8 cellular contexts compared by ENCODE assay signal in the genomic region with DNA sequence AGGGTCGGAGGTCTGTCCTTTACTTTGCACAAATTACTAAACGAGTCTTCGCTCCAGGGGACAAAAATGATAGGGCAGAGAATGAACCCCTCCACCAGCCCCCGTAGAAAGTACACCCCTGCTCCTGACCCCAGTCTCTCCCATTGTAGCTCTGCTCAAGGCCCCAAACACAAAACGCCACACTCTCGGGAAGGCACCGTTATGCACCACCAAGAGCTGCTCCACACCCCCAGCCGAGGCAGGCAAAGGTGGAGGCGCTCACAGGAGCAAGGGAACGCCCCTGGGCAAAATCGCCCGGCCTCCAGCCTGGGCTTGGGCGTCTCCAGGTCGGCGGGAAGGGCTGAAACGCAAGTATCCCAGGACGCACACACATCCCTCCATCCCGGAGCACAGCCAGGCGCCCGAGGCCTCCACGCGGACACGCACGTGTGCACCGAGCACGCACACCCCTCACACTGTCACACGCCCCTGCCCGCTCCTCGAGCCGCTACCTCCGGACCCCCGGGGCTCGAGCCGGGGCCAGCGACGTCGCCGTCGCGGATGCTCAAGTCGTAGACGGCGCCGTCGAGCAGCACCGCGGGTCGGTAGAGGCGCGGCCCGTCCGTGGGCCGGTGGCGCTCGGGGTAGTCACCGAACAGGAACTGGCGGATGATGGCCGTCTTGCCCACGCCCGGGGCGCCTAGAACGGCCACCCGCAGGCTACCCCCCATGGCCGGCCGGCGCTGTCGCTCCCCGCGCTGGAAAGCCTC. TPM values are rescaled to one million over a fixed set of nuclear protein-coding genes. Genes with fewer than 3 reads are reported as not detected.
DNase-seq lines count a peak whose midpoint lies in the region; ATAC-seq and TF ChIP-seq lines count a peak whose summit lies in the region.

No MANE protein-coding gene starts in this region.

- peaks cover 43 to 63% (median 56%) of the 10 kb centered on the region in 3 donors for H3K27me3 Mint-ChIP-seq in CD14-positive monocyte (ENCODE audit: low read depth in 3 of 3)
- H3K27me3 Mint-ChIP-seq in HFFc6 (ENCODE audit: insufficient read depth), result peaks cover 21% of the 10 kb centered on the region
- peaks cover 15 to 49% (median 30%) of the 10 kb centered on the region in 5 donors for H3K27me3 Mint-ChIP-seq in naive thymus-derived CD8-positive, alpha-beta T cell

- 13% methylated on average over 26 of the region's 69 CpGs for WGBS in mammary epithelial cell (ENCODE audit: low coverage, missing lambda C conversion rate)

- H4K20me1 ChIP-seq in mammary epithelial cell (ENCODE audit: insufficient read depth, low read length), result no peaks in the 10 kb centered on the region

- TF ChIP-seq CTCF in CD14-positive monocyte (IDR thresholded peaks at IDR 0.05) (no peak), HFFc6 (IDR thresholded peaks at IDR 0.05) (no peak), mammary epithelial cell (conservative IDR thresholded peaks at IDR 0.05 in 1 of 2, IDR thresholded peaks at IDR 0.05 in 1 of 2; ENCODE audit: extremely low read depth in 1 of 2, insufficient read depth in 1 of 2, low read depth in 1 of 2, low read length in 2 of 2) (no peak)

- no peak overlapping the region for H2AFZ ChIP-seq in mammary epithelial cell (ENCODE audit: low read depth, low read length)

- H3K9ac ChIP-seq in mammary epithelial cell (ENCODE audit: insufficient read depth, low read length), result no peak overlapping the region

- H3K4me3 Mint-ChIP-seq in CD14-positive monocyte (peak overlapping the region; percentile 64 to 84), HFFc6 (peak overlapping the region; percentile 59)
- H3K4me3 Mint-ChIP-seq in naive thymus-derived CD8-positive, alpha-beta T cell, result peak overlapping the region; percentile 16 to 83 (median 66)

- peaks cover 2% of the 10 kb centered on the region for H3K36me3 ChIP-seq in mammary epithelial cell (ENCODE audit: insufficient read depth, low read length)

- H3K79me2 ChIP-seq in mammary epithelial cell (ENCODE audit: insufficient read depth, low read length), result peaks cover 9% of the 10 kb centered on the region

- DNase-seq in CD14-positive monocyte (ENCODE audit: low spot score) (no peak), HFFc6 (no peak), mammary epithelial cell (peak; percentile 27), mucosa of gallbladder (ENCODE audit: low spot score) (no peak), NCI-H1105 (lab: John Stamatoyannopoulos, UW) (no peak), NCI-H1436 treated with DMSO at 0.1 percent for 48 hours (lab: John Stamatoyannopoulos, UW) (no peak), COR-L47 (lab: John Stamatoyannopoulos, UW) (no peak)
- DNase-seq in naive thymus-derived CD8-positive, alpha-beta T cell, result no peak

- H3K4me3 ChIP-seq in mammary epithelial cell (replicated peaks in 1 of 3; ENCODE audit: insufficient read depth in 1 of 3, low read depth in 2 of 3, low read length in 3 of 3), result no peak overlapping the region

- H3K36me3 Mint-ChIP-seq in CD14-positive monocyte (peaks cover 16 to 19% of the 10 kb centered on the region in 2 donors), HFFc6 (ENCODE audit: low read depth) (peaks cover 4% of the 10 kb centered on the region; the same call in 1 of the 2 replicates)
- no peaks in the 10 kb centered on the region for H3K36me3 Mint-ChIP-seq in naive thymus-derived CD8-positive, alpha-beta T cell

- POLR2A ChIA-PET in naive thymus-derived CD8-positive, alpha-beta T cell (lab: Charles Lee), result no interaction called here

- H3K27ac Mint-ChIP-seq in CD14-positive monocyte (peak overlapping the region in 4 of 7 donors; percentile 13 to 80 (median 60)), HFFc6 (no peak overlapping the region)
- peak overlapping the region in 1 of 10 donors; percentile 46 for H3K27ac Mint-ChIP-seq in naive thymus-derived CD8-positive, alpha-beta T cell

- H3K9me3 ChIP-seq in mammary epithelial cell (replicated peaks; ENCODE audit: insufficient read depth, low read length), result no peaks in the 10 kb centered on the region

- in situ Hi-C loops in mammary epithelial cell (cut with MboI; ENCODE audit: low sequenced_read_pairs in 2 of 2), result no loop called here

- intact Hi-C loops in CD14-positive monocyte (cut with micrococcal nuclease), result loop anchor here in 1 of 2 donors (5.0 kb wide), 1 partner anchor 73 kb away; a partner anchor contains a TSS
- intact Hi-C loops in mammary epithelial cell (cut with micrococcal nuclease), result no loop called here

- H3K27ac ChIP-seq in mammary epithelial cell (ENCODE audit: insufficient read depth, low read depth, low read length), result no peak overlapping the region

- BruUV-seq in mammary epithelial cell (replicated peaks; lab: Mats Ljungman, UMichigan), result no TSS peak

- H3K4me1 ChIP-seq in mammary epithelial cell (ENCODE audit: insufficient read depth, low read length), result peaks cover 26% of the 10 kb centered on the region

- ATAC-seq in naive thymus-derived CD8-positive, alpha-beta T cell, result peak in 1 of 2 donors; percentile 17

- H3K27me3 ChIP-seq in mammary epithelial cell (ENCODE audit: insufficient read depth, low read length), result peaks cover 10% of the 10 kb centered on the region

- H3K9me3 Mint-ChIP-seq in CD14-positive monocyte, result peaks cover 4 to 36% (median 24%) of the 10 kb centered on the region in 7 donors
- no peaks in the 10 kb centered on the region for H3K9me3 Mint-ChIP-seq in HFFc6
- H3K9me3 Mint-ChIP-seq in naive thymus-derived CD8-positive, alpha-beta T cell, result no peaks in the 10 kb centered on the region

- H3K4me1 Mint-ChIP-seq in CD14-positive monocyte, result peaks cover 42% of the 10 kb centered on the region
- H3K4me1 Mint-ChIP-seq in HFFc6 (ENCODE audit: low read depth), result peaks cover 19% of the 10 kb centered on the region
- peaks cover 12 to 31% (median 20%) of the 10 kb centered on the region in 4 donors for H3K4me1 Mint-ChIP-seq in naive thymus-derived CD8-positive, alpha-beta T cell

- peak overlapping the region; percentile 73 for H3K4me2 ChIP-seq in mammary epithelial cell (ENCODE audit: insufficient read depth, low read depth, low read length)

- CTCF ChIA-PET in mammary epithelial cell (lab: Charles Lee; ENCODE audit: low non-redundant PET), result no interaction called here

- dilution Hi-C loops in mammary epithelial cell (cut with HindIII; ENCODE audit: low sequenced_read_pairs), result loop anchor here (5.0 kb wide), 1 partner anchor 63 kb away; no protein-coding TSS in a partner anchor

RNA-seq across cellular contexts. Expression of a gene that starts 0.8 kb away (rescaled TPM):
- polyA plus RNA-seq in CD14-positive monocyte (under 1 TPM; 0.35 to 0.50 TPM), mammary epithelial cell (not detected)
- total RNA-seq in HFFc6 (2021; fragmentation: NEBNext Ultra II Directional; extraction: Animal tissue kit (Norgen Biotek cat#: 25700)), result under 1 TPM in 2 of 6 experiments, not detected in 4; 0.24 to 0.28 TPM
- total RNA-seq in mammary epithelial cell (under 1 TPM in 1 of 2 donors, not detected in 1; 0.66 TPM), mucosa of gallbladder (1.7 TPM)
- polyA minus RNA-seq in mammary epithelial cell, result not detected
- total RNA-seq in naive thymus-derived CD8-positive, alpha-beta T cell, result 1 to 10 TPM in 1 of 2 experiments, under 1 TPM in 1; 0.49 to 1.3 TPM
- not detected for polyA plus RNA-seq in naive thymus-derived CD8-positive, alpha-beta T cell

RNA-seq across cellular contexts. Expression of a gene that starts 8.3 kb away (rescaled TPM):
- 10 to 100 TPM; 14.9 to 15.7 TPM for polyA plus RNA-seq in CD14-positive monocyte
- 10 to 100 TPM; 40.5 to 48.8 (median 43.3) TPM for total RNA-seq in HFFc6 (2021; fragmentation: NEBNext Ultra II Directional; extraction: Animal tissue kit (Norgen Biotek cat#: 25700))
- total RNA-seq in mammary epithelial cell, result 10 to 100 TPM; 15.8 to 29.7 TPM
- 27.6 TPM for polyA plus RNA-seq in mammary epithelial cell
- 7.9 TPM for polyA minus RNA-seq in mammary epithelial cell
- total RNA-seq in naive thymus-derived CD8-positive, alpha-beta T cell, result not detected
- under 1 TPM in 1 of 3 donors, not detected in 2; 0.54 TPM for polyA plus RNA-seq in naive thymus-derived CD8-positive, alpha-beta T cell
- total RNA-seq in mucosa of gallbladder, result 24.6 TPM

RNA-seq across cellular contexts. Expression of a gene that starts 46.6 kb away (rescaled TPM):
- polyA plus RNA-seq in CD14-positive monocyte (100 to 1,000 TPM in 1 of 2 donors, 10 to 100 TPM in 1; 81.2 to 136 TPM), mammary epithelial cell (307 TPM)
- 100 to 1,000 TPM; 200 to 291 (median 270) TPM for total RNA-seq in HFFc6 (2021; fragmentation: NEBNext Ultra II Directional; extraction: Animal tissue kit (Norgen Biotek cat#: 25700))
- total RNA-seq in mammary epithelial cell (100 to 1,000 TPM; 164 to 307 TPM), mucosa of gallbladder (160 TPM)
- 305 TPM for polyA minus RNA-seq in mammary epithelial cell
- 100 to 1,000 TPM; 290 to 292 TPM for total RNA-seq in naive thymus-derived CD8-positive, alpha-beta T cell
- polyA plus RNA-seq in naive thymus-derived CD8-positive, alpha-beta T cell, result 100 to 1,000 TPM; 141 to 215 (median 175) TPM

RNA-seq across cellular contexts. Expression of a gene that starts 46.9 kb away (rescaled TPM):
- polyA plus RNA-seq in CD14-positive monocyte, result 1 to 10 TPM; 4.0 to 4.8 TPM
- total RNA-seq in HFFc6 (2021; fragmentation: NEBNext Ultra II Directional; extraction: Animal tissue kit (Norgen Biotek cat#: 25700)), result 10 to 100 TPM; 19.4 to 24.0 (median 21.0) TPM
- total RNA-seq in mammary epithelial cell, result 10 to 100 TPM; 18.0 to 25.7 TPM
- polyA plus RNA-seq in mammary epithelial cell, result 14.1 TPM
- polyA minus RNA-seq in mammary epithelial cell, result 5.2 TPM
- total RNA-seq in naive thymus-derived CD8-positive, alpha-beta T cell, result 10 to 100 TPM; 18.7 to 19.2 TPM
- 10 to 100 TPM in 1 of 3 donors, 1 to 10 TPM in 2; 4.7 to 13.1 (median 4.9) TPM for polyA plus RNA-seq in naive thymus-derived CD8-positive, alpha-beta T cell
- total RNA-seq in mucosa of gallbladder, result 24.0 TPM

Comparison
In these comparisons a context has a peak if more than half of its experiments do, and no peak if none do; other contexts are left out.
1. RNA of a gene that starts 8.3 kb away (total RNA-seq): 40.5 to 48.8 TPM in HFFc6, 15.8 to 29.7 TPM in mammary epithelial cell and 24.6 TPM in mucosa of gallbladder (single experiment); not detected in naive thymus-derived CD8-positive, alpha-beta T cell; every median in the first group is over 10 times any median in the second.
2. Peak in every context shown above with its lines, with median percentiles within 50 percentile points of each other: H3K4me3 Mint-ChIP-seq.